8 cellular contexts compared by ENCODE assay signal in genomic region chr6:145372671-145373123, GRCh38.
DNase-seq lines count a peak whose midpoint lies in the region; ATAC-seq and TF ChIP-seq lines count a peak whose summit lies in the region.

No MANE protein-coding gene starts in this region.

- no peaks in the 10 kb centered on the region for H3K36me3 ChIP-seq in upper lobe of right lung

- no peaks in the 10 kb centered on the region for H3K4me1 ChIP-seq in upper lobe of right lung

- intact Hi-C loops in upper lobe of right lung (cut with DNase I) = no loop called here

- ATAC-seq in GM18519 (IDR thresholded peaks at IDR 0.05; ENCODE audit: low FRiP score, unreplicated experiment) (peak; percentile 97), upper lobe of right lung (peak; percentile 42)

- H3K9me3 ChIP-seq in upper lobe of right lung = no peaks in the 10 kb centered on the region

- H3K4me3 ChIP-seq in fibroblast of the aortic adventitia (ENCODE audit: low read depth, low read length) (peak overlapping the region; percentile 18), upper lobe of right lung (no peak overlapping the region)

- TF ChIP-seq CTCF in fibroblast of the aortic adventitia (IDR thresholded peaks at IDR 0.05; ENCODE audit: insufficient read depth, low read length) = no peak
- TF ChIP-seq CTCF in upper lobe of right lung (IDR thresholded peaks at IDR 0.05) = no peak

- no peaks in the 10 kb centered on the region for H3K27me3 ChIP-seq in upper lobe of right lung

- no peak overlapping the region for H3K27ac ChIP-seq in upper lobe of right lung

- DNase-seq in HCEC 1CT (peak; percentile 47), NAMALWA (ENCODE audit: low spot score) (peak; percentile 47), fibroblast of the aortic adventitia (ENCODE audit: low read depth) (peak; percentile 39), upper lobe of right lung (no peak)
- no peak for DNase-seq in stimulated activated naive CD4-positive, alpha-beta T cell treated with Interleukin-2 at 50 U/mL for 16 hours (lab: John Stamatoyannopoulos, UW)
- DNase-seq in stimulated activated CD4-positive, alpha-beta T cell treated with anti-CD3 and anti-CD28 coated beads, Interleukin-2, amount 100 ng/mL, for 48 hours = no peak
- no peak for DNase-seq in activated T-cell treated with anti-CD3 and anti-CD28 coated beads, Interleukin-2, amount 50 U/mL, for 48 hours

Comparison
In these comparisons a context has a peak if more than half of its experiments do, and no peak if none do; other contexts are left out.
1. DNase-seq: peak in HCEC 1CT (single experiment), NAMALWA (single experiment) and fibroblast of the aortic adventitia (single experiment); none in upper lobe of right lung (single experiment), stimulated activated naive CD4-positive, alpha-beta T cell treated with Interleukin-2 at 50 U/mL for 16 hours (single experiment), stimulated activated CD4-positive, alpha-beta T cell treated with anti-CD3 and anti-CD28 coated beads, Interleukin-2, amount 100 ng/mL, for 48 hours (0 of 2) and activated T-cell treated with anti-CD3 and anti-CD28 coated beads, Interleukin-2, amount 50 U/mL, for 48 hours (0 of 2).